In the genomic region with DNA sequence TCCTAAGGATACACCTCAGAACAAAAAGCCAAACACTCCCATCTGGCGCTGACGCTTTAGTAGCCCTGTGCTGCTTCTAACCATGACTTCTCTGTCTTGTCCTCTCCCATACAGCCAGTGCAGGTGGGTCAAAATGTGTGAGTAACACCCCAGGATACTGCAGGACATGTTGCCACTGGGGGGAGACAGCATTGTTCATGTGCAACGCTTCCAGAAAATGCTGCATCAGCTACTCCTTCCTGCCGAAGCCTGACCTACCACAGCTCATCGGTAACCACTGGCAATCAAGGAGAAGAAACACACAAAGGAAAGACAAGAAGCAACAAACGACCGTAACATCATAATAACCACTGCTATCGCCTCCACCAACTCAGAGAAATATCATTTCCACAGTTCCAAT, we compare ENCODE assay signal across 3 cellular contexts.
TF ChIP-seq lines count a peak whose summit lies in the region.

No MANE protein-coding gene starts in this region.

TF ChIP-seq in SK-N-SH treated with all-trans-retinoic acid at 6 μM for 48 hours, 23 proteins besides CTCF, POLR2A, EP300 and RAD21:
- TF ChIP-seq PPARA (CRISPR knock-in tag; IDR thresholded peaks at IDR 0.05; ENCODE audit: borderline replicate concordance) (no peak), TOX (CRISPR knock-in tag; IDR thresholded peaks at IDR 0.05; ENCODE audit: borderline replicate concordance) (no peak), ZNF8 (CRISPR knock-in tag; IDR thresholded peaks at IDR 0.05) (no peak), ESRRG (CRISPR knock-in tag; IDR thresholded peaks at IDR 0.05) (no peak), BACH2 (CRISPR knock-in tag; IDR thresholded peaks at IDR 0.05; ENCODE audit: borderline replicate concordance) (no peak), TCF4 (CRISPR knock-in tag; IDR thresholded peaks at IDR 0.05; ENCODE audit: borderline replicate concordance) (no peak), GLIS3 (CRISPR knock-in tag; IDR thresholded peaks at IDR 0.05) (no peak)
- TF ChIP-seq, protein P1, sequence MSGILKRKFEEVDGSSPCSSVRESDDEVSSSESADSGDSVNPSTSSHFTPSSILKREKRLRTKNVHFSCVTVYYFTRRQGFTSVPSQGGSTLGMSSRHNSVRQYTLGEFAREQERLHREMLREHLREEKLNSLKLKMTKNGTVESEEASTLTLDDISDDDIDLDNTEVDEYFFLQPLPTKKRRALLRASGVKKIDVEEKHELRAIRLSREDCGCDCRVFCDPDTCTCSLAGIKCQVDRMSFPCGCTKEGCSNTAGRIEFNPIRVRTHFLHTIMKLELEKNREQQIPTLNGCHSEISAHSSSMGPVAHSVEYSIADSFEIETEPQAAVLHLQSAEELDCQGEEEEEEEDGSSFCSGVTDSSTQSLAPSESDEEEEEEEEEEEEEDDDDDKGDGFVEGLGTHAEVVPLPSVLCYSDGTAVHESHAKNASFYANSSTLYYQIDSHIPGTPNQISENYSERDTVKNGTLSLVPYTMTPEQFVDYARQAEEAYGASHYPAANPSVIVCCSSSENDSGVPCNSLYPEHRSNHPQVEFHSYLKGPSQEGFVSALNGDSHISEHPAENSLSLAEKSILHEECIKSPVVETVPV (CRISPR knock-in tag; IDR thresholded peaks at IDR 0.05) = no peak

TF ChIP-seq in SK-N-SH, 30 proteins besides CTCF, POLR2A, EP300 and RAD21:
- TF ChIP-seq FOXM1 (IDR thresholded peaks at IDR 0.05; ENCODE audit: low read depth) (no peak), FOSL2 (IDR thresholded peaks at IDR 0.05; ENCODE audit: borderline replicate concordance, low read depth) (no peak), EZH2phosphoT487 (IDR thresholded peaks at IDR 0.05; ENCODE audit: borderline replicate concordance, low read depth) (no peak), POLR2AphosphoS5 (IDR thresholded peaks at IDR 0.05; ENCODE audit: low read depth, low read length) (no peak), YY1 (IDR thresholded peaks at IDR 0.05; ENCODE audit: low read depth) (no peak), TCF12 (IDR thresholded peaks at IDR 0.05) (no peak), GABPA (IDR thresholded peaks at IDR 0.05; ENCODE audit: low read depth) (no peak)

TF ChIP-seq in liver, 16 proteins besides CTCF, POLR2A, EP300 and RAD21:
- TF ChIP-seq, protein P2, sequence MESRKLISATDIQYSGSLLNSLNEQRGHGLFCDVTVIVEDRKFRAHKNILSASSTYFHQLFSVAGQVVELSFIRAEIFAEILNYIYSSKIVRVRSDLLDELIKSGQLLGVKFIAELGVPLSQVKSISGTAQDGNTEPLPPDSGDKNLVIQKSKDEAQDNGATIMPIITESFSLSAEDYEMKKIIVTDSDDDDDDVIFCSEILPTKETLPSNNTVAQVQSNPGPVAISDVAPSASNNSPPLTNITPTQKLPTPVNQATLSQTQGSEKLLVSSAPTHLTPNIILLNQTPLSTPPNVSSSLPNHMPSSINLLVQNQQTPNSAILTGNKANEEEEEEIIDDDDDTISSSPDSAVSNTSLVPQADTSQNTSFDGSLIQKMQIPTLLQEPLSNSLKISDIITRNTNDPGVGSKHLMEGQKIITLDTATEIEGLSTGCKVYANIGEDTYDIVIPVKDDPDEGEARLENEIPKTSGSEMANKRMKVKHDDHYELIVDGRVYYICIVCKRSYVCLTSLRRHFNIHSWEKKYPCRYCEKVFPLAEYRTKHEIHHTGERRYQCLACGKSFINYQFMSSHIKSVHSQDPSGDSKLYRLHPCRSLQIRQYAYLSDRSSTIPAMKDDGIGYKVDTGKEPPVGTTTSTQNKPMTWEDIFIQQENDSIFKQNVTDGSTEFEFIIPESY (IDR thresholded peaks at IDR 0.05) = no peak
- no peak for TF ChIP-seq RXRA (IDR thresholded peaks at IDR 0.05)
- TF ChIP-seq NR2F2 (IDR thresholded peaks at IDR 0.05) = no peak
- TF ChIP-seq, protein P3, sequence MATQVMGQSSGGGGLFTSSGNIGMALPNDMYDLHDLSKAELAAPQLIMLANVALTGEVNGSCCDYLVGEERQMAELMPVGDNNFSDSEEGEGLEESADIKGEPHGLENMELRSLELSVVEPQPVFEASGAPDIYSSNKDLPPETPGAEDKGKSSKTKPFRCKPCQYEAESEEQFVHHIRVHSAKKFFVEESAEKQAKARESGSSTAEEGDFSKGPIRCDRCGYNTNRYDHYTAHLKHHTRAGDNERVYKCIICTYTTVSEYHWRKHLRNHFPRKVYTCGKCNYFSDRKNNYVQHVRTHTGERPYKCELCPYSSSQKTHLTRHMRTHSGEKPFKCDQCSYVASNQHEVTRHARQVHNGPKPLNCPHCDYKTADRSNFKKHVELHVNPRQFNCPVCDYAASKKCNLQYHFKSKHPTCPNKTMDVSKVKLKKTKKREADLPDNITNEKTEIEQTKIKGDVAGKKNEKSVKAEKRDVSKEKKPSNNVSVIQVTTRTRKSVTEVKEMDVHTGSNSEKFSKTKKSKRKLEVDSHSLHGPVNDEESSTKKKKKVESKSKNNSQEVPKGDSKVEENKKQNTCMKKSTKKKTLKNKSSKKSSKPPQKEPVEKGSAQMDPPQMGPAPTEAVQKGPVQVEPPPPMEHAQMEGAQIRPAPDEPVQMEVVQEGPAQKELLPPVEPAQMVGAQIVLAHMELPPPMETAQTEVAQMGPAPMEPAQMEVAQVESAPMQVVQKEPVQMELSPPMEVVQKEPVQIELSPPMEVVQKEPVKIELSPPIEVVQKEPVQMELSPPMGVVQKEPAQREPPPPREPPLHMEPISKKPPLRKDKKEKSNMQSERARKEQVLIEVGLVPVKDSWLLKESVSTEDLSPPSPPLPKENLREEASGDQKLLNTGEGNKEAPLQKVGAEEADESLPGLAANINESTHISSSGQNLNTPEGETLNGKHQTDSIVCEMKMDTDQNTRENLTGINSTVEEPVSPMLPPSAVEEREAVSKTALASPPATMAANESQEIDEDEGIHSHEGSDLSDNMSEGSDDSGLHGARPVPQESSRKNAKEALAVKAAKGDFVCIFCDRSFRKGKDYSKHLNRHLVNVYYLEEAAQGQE (IDR thresholded peaks at IDR 0.05) = no peak
- no peak for TF ChIP-seq EGR1 (IDR thresholded peaks at IDR 0.05; ENCODE audit: low read depth in 2 of 2)
- no peak for TF ChIP-seq TAF1 (conservative IDR thresholded peaks at IDR 0.05)
- no peak for TF ChIP-seq HNF4A (conservative IDR thresholded peaks at IDR 0.05)
- no peak for TF ChIP-seq FOXA2 (IDR thresholded peaks at IDR 0.05)
- TF ChIP-seq JUND (IDR thresholded peaks at IDR 0.05) = no peak
- no peak for TF ChIP-seq HNF4G (IDR thresholded peaks at IDR 0.05)
- no peak for TF ChIP-seq SP1 (IDR thresholded peaks at IDR 0.05)
- no peak for TF ChIP-seq GABPA (IDR thresholded peaks at IDR 0.05 in 1 of 2, conservative IDR thresholded peaks at IDR 0.05 in 1 of 2)
